26 cellular contexts compared by ENCODE assay signal in the genomic region with DNA sequence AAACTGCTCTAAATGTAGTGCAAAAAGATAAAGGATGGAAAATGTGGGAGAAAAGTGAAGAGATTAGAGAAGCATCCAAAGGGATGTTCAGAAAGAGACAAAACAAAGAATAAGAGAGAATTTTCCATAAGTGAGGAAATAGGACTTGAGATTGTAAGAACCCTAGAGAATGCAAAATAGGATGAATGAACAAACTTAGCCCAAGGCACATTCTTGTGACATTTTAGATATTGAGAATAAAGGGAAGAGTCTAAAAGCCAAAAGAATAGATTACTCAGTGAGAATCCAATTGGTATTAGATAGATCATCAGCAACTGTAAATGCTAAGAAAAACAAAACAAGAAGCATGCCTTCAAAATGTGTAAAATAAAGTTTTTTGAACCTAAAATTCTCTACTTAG. TPM values are rescaled to one million over a fixed set of nuclear protein-coding genes. Genes with fewer than 3 reads are reported as not detected.
DNase-seq lines count a peak whose midpoint lies in the region; ATAC-seq and TF ChIP-seq lines count a peak whose summit lies in the region.
"Had no signal": no experiment of that assay in that cellular context is flagged by ENCODE, and none has a peak within 500 bp of the region (broad histone marks: within the 10 kb centered on the region; RNA-seq: fewer than 3 reads in every experiment).

No MANE protein-coding gene starts in this region.

- no peaks in the 10 kb centered on the region for H3K9me3 Mint-ChIP-seq in CD8-positive, alpha-beta T cell
- no peaks in the 10 kb centered on the region for H3K9me3 Mint-ChIP-seq in HFFc6
- H3K9me3 Mint-ChIP-seq: activated CD8-positive, alpha-beta T cell treated with anti-CD3 and anti-CD28 coated beads for 36 hours; activated naive CD4-positive, alpha-beta T cell treated with anti-CD3 and anti-CD28 coated beads for 36 hours; stimulated activated naive B cell treated with anti-CD40 and anti-IgM and Interleukin-4, amounts not matched to agents 10 μg/mL and 1 μg/mL and 100 μg/mL, for 72 hours had no signal

- H3K27me3 Mint-ChIP-seq in CD8-positive, alpha-beta T cell (ENCODE audit: low read depth): no peaks in the 10 kb centered on the region
- no peaks in the 10 kb centered on the region; the same call in none of the 2 replicates for H3K27me3 Mint-ChIP-seq in HFFc6 (ENCODE audit: insufficient read depth)
- H3K27me3 Mint-ChIP-seq: activated CD8-positive, alpha-beta T cell treated with anti-CD3 and anti-CD28 coated beads for 36 hours; stimulated activated naive B cell treated with anti-CD40 and anti-IgM and Interleukin-4, amounts not matched to agents 10 μg/mL and 1 μg/mL and 100 μg/mL, for 72 hours had no signal

- CTCF ChIA-PET in CD8-positive, alpha-beta T cell (lab: Charles Lee): no interaction called here

- no peaks in the 10 kb centered on the region for H4K20me1 ChIP-seq in fibroblast of lung (ENCODE audit: control insufficient read depth, extremely low read depth, insufficient read depth, low read length)

- peaks cover 20% of the 10 kb centered on the region for H3K4me1 Mint-ChIP-seq in CD8-positive, alpha-beta T cell (ENCODE audit: low read depth)
- peaks cover 52% of the 10 kb centered on the region for H3K4me1 Mint-ChIP-seq in HFFc6 (ENCODE audit: low read depth)

- no peak overlapping the region for H3K27ac ChIP-seq in CD8-positive, alpha-beta T cell (ENCODE audit: low read depth, low read length)
- H3K27ac ChIP-seq in fibroblast of lung (ENCODE audit: insufficient read depth, low read length) (peak overlapping the region; percentile 49), gastrocnemius medialis (peak overlapping the region; percentile 79 to 88 (median 86))
- H3K27ac ChIP-seq: upper lobe of right lung had no signal

- H3K27ac Mint-ChIP-seq in CD8-positive, alpha-beta T cell: peak overlapping the region; percentile 28
- H3K27ac Mint-ChIP-seq in HFFc6: peak overlapping the region; percentile 86
- H3K27ac Mint-ChIP-seq: activated CD8-positive, alpha-beta T cell treated with anti-CD3 and anti-CD28 coated beads for 36 hours; activated naive CD4-positive, alpha-beta T cell treated with anti-CD3 and anti-CD28 coated beads for 36 hours; mesothelial cell of epicardium; stimulated activated naive B cell treated with anti-CD40 and anti-IgM and Interleukin-4, amounts not matched to agents 10 μg/mL and 1 μg/mL and 100 μg/mL, for 72 hours had no signal

- H3K36me3 Mint-ChIP-seq in CD8-positive, alpha-beta T cell: peaks cover 35% of the 10 kb centered on the region
- peaks cover 13% of the 10 kb centered on the region for H3K36me3 Mint-ChIP-seq in HFFc6 (ENCODE audit: low read depth)

- no peak overlapping the region for H3K4me3 Mint-ChIP-seq in CD8-positive, alpha-beta T cell
- peak overlapping the region; percentile 13; the same call in 1 of the 2 replicates for H3K4me3 Mint-ChIP-seq in HFFc6
- H3K4me3 Mint-ChIP-seq: activated CD8-positive, alpha-beta T cell treated with anti-CD3 and anti-CD28 coated beads for 36 hours; activated naive CD4-positive, alpha-beta T cell treated with anti-CD3 and anti-CD28 coated beads for 36 hours; mesothelial cell of epicardium; naive thymus-derived CD4-positive, alpha-beta T cell; stimulated activated naive B cell treated with anti-CD40 and anti-IgM and Interleukin-4, amounts not matched to agents 10 μg/mL and 1 μg/mL and 100 μg/mL, for 72 hours had no signal

- H3K4me3 ChIP-seq in CD8-positive, alpha-beta T cell (ENCODE audit: low read depth, low read length): no peak overlapping the region
- no peak overlapping the region for H3K4me3 ChIP-seq in fibroblast of lung (replicated peaks in 1 of 4; ENCODE audit: control extremely low read depth in 1 of 4, insufficient read depth in 1 of 4, low read depth in 3 of 4, low read length in 4 of 4)
- no peak overlapping the region for H3K4me3 ChIP-seq in gastrocnemius medialis
- H3K4me3 ChIP-seq: HAP-1, upper lobe of right lung had no signal

- H3K4me1 ChIP-seq in CD8-positive, alpha-beta T cell (ENCODE audit: insufficient read depth, low read length): peaks cover 9% of the 10 kb centered on the region
- H3K4me1 ChIP-seq in fibroblast of lung (ENCODE audit: control insufficient read depth, extremely low read depth, insufficient read depth, low read length): peaks cover 14% of the 10 kb centered on the region
- peaks cover 15 to 38% of the 10 kb centered on the region in 2 donors for H3K4me1 ChIP-seq in gastrocnemius medialis
- H3K4me1 ChIP-seq: upper lobe of right lung had no signal

- TF ChIP-seq CTCF in CD8-positive, alpha-beta T cell (IDR thresholded peaks at IDR 0.05): no peak
- TF ChIP-seq CTCF in HFFc6 (IDR thresholded peaks at IDR 0.05) (no peak), fibroblast of lung (conservative IDR thresholded peaks at IDR 0.05 in 1 of 2, IDR thresholded peaks at IDR 0.05 in 1 of 2; ENCODE audit: low read depth in 1 of 2, low read length in 2 of 2) (no peak), gastrocnemius medialis (IDR thresholded peaks at IDR 0.05 in 4 of 5, conservative IDR thresholded peaks at IDR 0.05 in 1 of 5) (no peak)

- ATAC-seq in CD8-positive, alpha-beta T cell: no peak
- ATAC-seq in gastrocnemius medialis (no peak), HG03520 (IDR thresholded peaks at IDR 0.05; ENCODE audit: unreplicated experiment) (no peak), HG03097 (IDR thresholded peaks at IDR 0.05; ENCODE audit: low FRiP score, unreplicated experiment) (no peak)
- ATAC-seq: activated CD8-positive, alpha-beta T cell treated with anti-CD3 and anti-CD28 coated beads for 36 hours; HepG2; naive thymus-derived CD4-positive, alpha-beta T cell; stimulated activated naive B cell treated with anti-CD40 and anti-IgM and Interleukin-4, amounts not matched to agents 10 μg/mL and 1 μg/mL and 100 μg/mL, for 72 hours had no signal

- in situ Hi-C loops in gastrocnemius medialis (cut with MboI; ENCODE audit: low sequenced_read_pairs in 4 of 4): no loop called here

- no peak overlapping the region for H2AFZ ChIP-seq in fibroblast of lung (ENCODE audit: low read length)

- no peak for TF ChIP-seq POLR2A in gastrocnemius medialis (IDR thresholded peaks at IDR 0.05)

- no peak for DNase-seq in CD8-positive, alpha-beta T cell
- no peak for DNase-seq in HFFc6
- DNase-seq in fibroblast of lung (ENCODE audit: low read depth in 2 of 2): no peak
- DNase-seq in gastrocnemius medialis: no peak
- no peak for DNase-seq in NCI-H1105 (lab: John Stamatoyannopoulos, UW)
- DNase-seq: ACHN; activated CD8-positive, alpha-beta memory T cell treated with anti-CD3 and anti-CD28 coated beads, Interleukin-2, amount 50 U/mL, for 48 hours; activated CD8-positive, alpha-beta T cell treated with anti-CD3 and anti-CD28 coated beads for 36 hours; activated naive CD4-positive, alpha-beta T cell treated with anti-CD3 and anti-CD28 coated beads for 36 hours; brain microvascular endothelial cell; effector CD8-positive, alpha-beta T cell; head of caudate nucleus; Karpas-422; kidney; naive thymus-derived CD4-positive, alpha-beta T cell; NCI-H1436 treated with DMSO at 0.1 percent for 48 hours; NCI-H748 treated with DMSO at 0.1 percent for 48 hours; stimulated activated naive B cell treated with anti-CD40 and anti-IgM and Interleukin-4, amounts not matched to agents 10 μg/mL and 1 μg/mL and 100 μg/mL, for 72 hours; substantia nigra; SW 1271; upper lobe of right lung had no signal

- H3K27me3 ChIP-seq in CD8-positive, alpha-beta T cell (ENCODE audit: insufficient read depth, low read length): no peaks in the 10 kb centered on the region
- no peaks in the 10 kb centered on the region for H3K27me3 ChIP-seq in fibroblast of lung (ENCODE audit: control insufficient read depth, insufficient read depth, low read length)
- H3K27me3 ChIP-seq in gastrocnemius medialis: no peaks in the 10 kb centered on the region
- H3K27me3 ChIP-seq: brain microvascular endothelial cell, upper lobe of right lung had no signal

- no peaks in the 10 kb centered on the region for H3K79me2 ChIP-seq in fibroblast of lung (ENCODE audit: control insufficient read depth, insufficient read depth, low read length)

- H3K9me3 ChIP-seq in CD8-positive, alpha-beta T cell (ENCODE audit: low read length): no peaks in the 10 kb centered on the region
- H3K9me3 ChIP-seq in fibroblast of lung (ENCODE audit: control insufficient read depth, insufficient read depth, low read depth, low read length): no peaks in the 10 kb centered on the region
- no peaks in the 10 kb centered on the region for H3K9me3 ChIP-seq in gastrocnemius medialis
- H3K9me3 ChIP-seq: HAP-1, upper lobe of right lung had no signal

- POLR2A ChIA-PET in CD8-positive, alpha-beta T cell (lab: Charles Lee): no interaction called here

- no peak overlapping the region for H3K9ac ChIP-seq in fibroblast of lung (ENCODE audit: insufficient read depth, low read length)

- H3K4me2 ChIP-seq in fibroblast of lung (ENCODE audit: extremely low read depth, insufficient read depth, low read length): no peak overlapping the region

- no peaks in the 10 kb centered on the region for H3K36me3 ChIP-seq in CD8-positive, alpha-beta T cell (ENCODE audit: insufficient read depth, low read length)
- H3K36me3 ChIP-seq in fibroblast of lung (ENCODE audit: control insufficient read depth, insufficient read depth, low read length) (no peaks in the 10 kb centered on the region), gastrocnemius medialis (no peaks in the 10 kb centered on the region)
- H3K36me3 ChIP-seq: brain microvascular endothelial cell, HAP-1, upper lobe of right lung had no signal

- intact Hi-C loops in CD8-positive, alpha-beta T cell (cut with DNase I, micrococcal nuclease): no loop called here
- intact Hi-C loops in gastrocnemius medialis (cut with DNase I; ENCODE audit: low total_unique reads): no loop called here

RNA-seq across cellular contexts. Expression of a gene that starts 33.4 kb away (rescaled TPM):
- 100 to 1,000 TPM; 118 to 122 TPM for total RNA-seq in CD8-positive, alpha-beta T cell
- 10 to 100 TPM; 30.4 to 40.1 (median 31.6) TPM for total RNA-seq in HFFc6 (2021; fragmentation: NEBNext Ultra II Directional; extraction: Animal tissue kit (Norgen Biotek cat#: 25700))
- total RNA-seq in fibroblast of lung (19.0 and 22.5 TPM in 2 replicates), gastrocnemius medialis (10 to 100 TPM; 14.1 to 25.7 (median 15.9) TPM)
- 18.3 and 18.7 TPM in 2 replicates for polyA plus RNA-seq in fibroblast of lung
- 16.4 and 18.0 TPM in 2 replicates for polyA plus RNA-seq in fibroblast of lung (2012)
- polyA minus RNA-seq in fibroblast of lung (ENCODE audit: low replicate concordance): 15.6 and 31.8 TPM in 2 replicates
